ENCODE assay signal across 25 cellular contexts in genomic region chr9:91546574-91546973, GRCh38.
A peak's percentile ranks its signal among the peaks of the same experiment; 100 is the strongest.
DNase-seq lines count a peak whose midpoint lies in the region; ATAC-seq, FAIRE-seq and TF ChIP-seq lines count a peak whose summit lies in the region.
"Had no signal": no experiment of that assay in that cellular context is flagged by ENCODE, and none has a peak within 500 bp of the region (broad histone marks: within the 10 kb centered on the region; RNA-seq: fewer than 3 reads in every experiment).

No MANE protein-coding gene starts in this region.

- no peak overlapping the region for H3K4me3 Mint-ChIP-seq in stimulated activated naive CD8-positive, alpha-beta T cell treated with anti-CD3 and anti-CD28 coated beads, Interleukin-15, amount 100 ng/mL, for 72 hours
- H3K4me3 Mint-ChIP-seq: activated naive CD4-positive, alpha-beta T cell treated with anti-CD3 and anti-CD28 coated beads for 36 hours; brain; CD4-positive, alpha-beta memory T cell; GM23338; nephron had no signal

- peak; percentile 18 for TF ChIP-seq CTCF in foreskin keratinocyte (conservative IDR thresholded peaks at IDR 0.05)

- H3K27me3 Mint-ChIP-seq in stimulated activated naive CD8-positive, alpha-beta T cell treated with anti-CD3 and anti-CD28 coated beads, Interleukin-15, amount 100 ng/mL, for 72 hours, result peaks cover 11% of the 10 kb centered on the region

- FAIRE-seq in HTR-8/SVneo (lab: Jason Lieb, UNC), result no peak
- FAIRE-seq: A549, kidney had no signal

- no peak overlapping the region for H3K27ac ChIP-seq in foreskin keratinocyte
- H3K27ac ChIP-seq: A549, esophagus squamous epithelium, psoas muscle, transverse colon had no signal

- H3K4me1 ChIP-seq in foreskin keratinocyte, result no peaks in the 10 kb centered on the region
- H3K4me1 ChIP-seq: A549, esophagus squamous epithelium, psoas muscle, transverse colon had no signal

- no peaks in the 10 kb centered on the region for H3K27me3 ChIP-seq in foreskin keratinocyte
- H3K27me3 ChIP-seq: transverse colon had no signal

- no peaks in the 10 kb centered on the region for H3K9me3 Mint-ChIP-seq in stimulated activated naive CD8-positive, alpha-beta T cell treated with anti-CD3 and anti-CD28 coated beads, Interleukin-15, amount 100 ng/mL, for 72 hours
- H3K9me3 Mint-ChIP-seq: activated naive CD4-positive, alpha-beta T cell treated with anti-CD3 and anti-CD28 coated beads for 36 hours had no signal

- H3K4me1 Mint-ChIP-seq in stimulated activated naive CD8-positive, alpha-beta T cell treated with anti-CD3 and anti-CD28 coated beads, Interleukin-15, amount 100 ng/mL, for 72 hours, result peaks cover 5% of the 10 kb centered on the region
- H3K4me1 Mint-ChIP-seq: brain, GM23338, nephron had no signal

- no peak for DNase-seq in stimulated activated naive CD8-positive, alpha-beta T cell treated with anti-CD3 and anti-CD28 coated beads, Interleukin-15, Interleukin-2, amounts not matched to agents 100 U/mL and 50 U/mL, for 24 hours
- DNase-seq in stimulated activated naive CD8-positive, alpha-beta T cell treated with anti-CD3 and anti-CD28 coated beads, Interleukin-15, amount 100 ng/mL, for 72 hours, result no peak
- DNase-seq in amniotic epithelial cell (ENCODE audit: low read depth), result peak; percentile 40
- DNase-seq in foreskin keratinocyte, result peak; percentile 65 to 75
- no peak for DNase-seq in HTR-8/SVneo (ENCODE audit: insufficient read length, low spot score)
- DNase-seq in stimulated activated CD8-positive, alpha-beta memory T cell treated with anti-CD3 and anti-CD28 coated beads, Interleukin-4, amount 100 ng/mL, for 48 hours, result no peak
- DNase-seq: activated CD4-positive, alpha-beta T cell treated with anti-CD3 and anti-CD28 coated beads, Interleukin-2, amount 50 U/mL, for 1 hour; activated naive CD4-positive, alpha-beta T cell treated with anti-CD3 and anti-CD28 coated beads for 36 hours; CD4-positive, alpha-beta memory T cell; DMS53; esophagus squamous epithelium; hippocampal formation; kidney; mesendoderm; NCI-H187; psoas muscle; Right ventricle myocardium superior; T-helper 1 cell; transverse colon had no signal

- ATAC-seq in stimulated activated naive CD8-positive, alpha-beta T cell treated with anti-CD3 and anti-CD28 coated beads, Interleukin-15, Interleukin-2, amounts not matched to agents 100 U/mL and 50 U/mL, for 24 hours, result peak; percentile 32
- ATAC-seq in stimulated activated naive CD8-positive, alpha-beta T cell treated with anti-CD3 and anti-CD28 coated beads, Interleukin-15, amount 100 ng/mL, for 72 hours, result no peak
- ATAC-seq in foreskin keratinocyte (peak; percentile 96), HG03354 (IDR thresholded peaks at IDR 0.05; ENCODE audit: poor library complexity, severe bottlenecking, unreplicated experiment) (no peak), HG03045 (IDR thresholded peaks at IDR 0.05; ENCODE audit: unreplicated experiment) (no peak)
- ATAC-seq: A549, GM23338, psoas muscle had no signal

- H3K27ac Mint-ChIP-seq in stimulated activated naive CD8-positive, alpha-beta T cell treated with anti-CD3 and anti-CD28 coated beads, Interleukin-15, amount 100 ng/mL, for 72 hours, result no peak overlapping the region
- H3K27ac Mint-ChIP-seq: activated naive CD4-positive, alpha-beta T cell treated with anti-CD3 and anti-CD28 coated beads for 36 hours; brain; CD4-positive, alpha-beta memory T cell; GM23338; nephron had no signal

Comparison
In these comparisons a context has a peak if more than half of its experiments do, and no peak if none do; other contexts are left out.
1. ATAC-seq: peak in stimulated activated naive CD8-positive, alpha-beta T cell treated with anti-CD3 and anti-CD28 coated beads, Interleukin-15, Interleukin-2, amounts not matched to agents 100 U/mL and 50 U/mL, for 24 hours (single experiment) and foreskin keratinocyte (single experiment); none in stimulated activated naive CD8-positive, alpha-beta T cell treated with anti-CD3 and anti-CD28 coated beads, Interleukin-15, amount 100 ng/mL, for 72 hours (single experiment), HG03354 (single experiment) and HG03045 (single experiment).
2. DNase-seq: peak in amniotic epithelial cell (single experiment) and foreskin keratinocyte (2 of 2); none in stimulated activated naive CD8-positive, alpha-beta T cell treated with anti-CD3 and anti-CD28 coated beads, Interleukin-15, Interleukin-2, amounts not matched to agents 100 U/mL and 50 U/mL, for 24 hours (single experiment), stimulated activated naive CD8-positive, alpha-beta T cell treated with anti-CD3 and anti-CD28 coated beads, Interleukin-15, amount 100 ng/mL, for 72 hours (0 of 2), HTR-8/SVneo (single experiment) and stimulated activated CD8-positive, alpha-beta memory T cell treated with anti-CD3 and anti-CD28 coated beads, Interleukin-4, amount 100 ng/mL, for 48 hours (single experiment).